36 cellular contexts compared by ENCODE assay signal in genomic region chr12:4238577-4238976, GRCh38. TPM values are rescaled to one million over a fixed set of nuclear protein-coding genes. Genes with fewer than 3 reads are reported as not detected.
"Had no signal": no experiment of that assay in that cellular context is flagged by ENCODE, and none has a peak within 500 bp of the region (broad histone marks: within the 10 kb centered on the region; RNA-seq: fewer than 3 reads in every experiment).

No MANE protein-coding gene starts in this region.

- H3K9me3 ChIP-seq: MG63 had no signal

- H3K36me3 ChIP-seq: MG63 had no signal

- H3K27ac ChIP-seq: KMS-11 had no signal

- DNase-seq: Karpas-422, Kasumi-1, MG63, MM.1S, MV-4-11, NCI-H1048, NCI-H1092, NCI-H1092 treated with DMSO at 0.1 percent for 48 hours, NCI-H1105, NCI-H1105 treated with DMSO at 0.1 percent for 48 hours, NCI-H1417, NCI-H1417 treated with DMSO at 0.1 percent for 48 hours, NCI-H1436, NCI-H1436 treated with DMSO at 0.1 percent for 48 hours, NCI-H146, NCI-H1694, NCI-H1694 treated with DMSO at 0.1 percent for 48 hours, NCI-H187, NCI-H187 treated with DMSO at 0.1 percent for 48 hours, NCI-H1930, NCI-H2029, NCI-H2029 treated with DMSO at 0.1 percent for 48 hours, NCI-H2081, NCI-H2081 treated with DMSO at 0.1 percent for 48 hours, NCI-H2107, NCI-H2171, NCI-H2171 treated with DMSO at 0.1 percent for 48 hours, NCI-H2227 treated with DMSO at 0.1 percent for 48 hours, NCI-H226, NCI-H345, NCI-H446, NCI-H446 treated with DMSO at 0.1 percent for 48 hours, NCI-H510A, NCI-H510A treated with DMSO at 0.1 percent for 48 hours had no signal

- H3K4me3 ChIP-seq: MG63 had no signal

RNA-seq across cellular contexts. Expression of gene CCND2, which starts 35.0 kb away (rescaled TPM):
- total RNA-seq: M059J had no signal
